24 cellular contexts compared by ENCODE assay signal in the genomic region with DNA sequence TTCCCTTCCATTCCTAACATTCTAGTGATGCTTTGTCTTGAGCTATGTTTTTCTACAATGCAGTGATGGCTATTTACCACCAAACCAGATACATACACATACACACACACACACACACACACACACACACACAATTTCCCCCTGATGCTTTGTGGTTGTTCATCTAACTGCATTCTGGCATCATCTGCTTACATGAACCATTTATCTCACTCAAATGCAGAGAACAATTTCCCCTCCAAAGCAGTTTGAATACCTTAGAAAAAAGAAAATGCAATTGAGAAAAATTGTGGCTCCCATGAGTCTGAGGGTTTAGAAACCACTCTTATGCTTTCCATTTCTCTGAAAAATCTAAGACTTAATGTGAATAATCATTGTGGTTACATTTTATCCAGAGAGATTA.
"Had no signal": no experiment of that assay in that cellular context is flagged by ENCODE, and none has a peak within 500 bp of the region (broad histone marks: within the 10 kb centered on the region; RNA-seq: fewer than 3 reads in every experiment).

No MANE protein-coding gene starts in this region.

- H3K4me1 Mint-ChIP-seq: immature natural killer cell, naive B cell had no signal

- H2AFZ ChIP-seq: hepatocyte had no signal

- H3K4me1 ChIP-seq: esophagus muscularis mucosa, foreskin keratinocyte, gastroesophageal sphincter, heart left ventricle, left lung, lower lobe of right lung had no signal

- H3K36me3 Mint-ChIP-seq: immature natural killer cell had no signal

- H3K27me3 ChIP-seq: dorsolateral prefrontal cortex, esophagus muscularis mucosa, foreskin keratinocyte, gastroesophageal sphincter, heart left ventricle, hepatocyte, left lung had no signal

- DNase-seq: dermis blood vessel endothelial cell; dorsolateral prefrontal cortex; effector CD4-positive, alpha-beta T cell; effector memory CD4-positive, alpha-beta T cell; foreskin keratinocyte; heart left ventricle; hypothalamus; immature natural killer cell; islet precursor cell; kidney; kidney glomerular epithelial cell; left lung; left ventricle myocardium superior; lower lobe of right lung; mesenchymal stem cell; mucosa of descending colon; naive B cell had no signal

- H3K79me2 ChIP-seq: hepatocyte had no signal

- H3K4me3 ChIP-seq: coronary artery, dorsolateral prefrontal cortex, esophagus muscularis mucosa, gastroesophageal sphincter, heart left ventricle, hepatocyte, left lung, lower lobe of right lung, mucosa of descending colon had no signal

- H3K4me2 ChIP-seq: hepatocyte had no signal

- H3K27ac Mint-ChIP-seq: immature natural killer cell, mesothelial cell of epicardium, naive B cell had no signal

- H3K4me3 Mint-ChIP-seq: immature natural killer cell, mesothelial cell of epicardium, naive B cell had no signal

- H3K9me3 ChIP-seq: esophagus muscularis mucosa, gastroesophageal sphincter, heart left ventricle, lower lobe of right lung, mucosa of descending colon had no signal

- FAIRE-seq: colon, endothelial cell of umbilical vein, kidney had no signal

- H3K36me3 ChIP-seq: esophagus muscularis mucosa, gastroesophageal sphincter, heart left ventricle, left lung, lower lobe of right lung had no signal

- H3K27ac ChIP-seq: coronary artery, dorsolateral prefrontal cortex, esophagus muscularis mucosa, foreskin keratinocyte, gastroesophageal sphincter, heart left ventricle, hepatocyte, left lung, lower lobe of right lung had no signal
